Comparison of ENCODE assay signal across 2 cellular contexts in the genomic region with DNA sequence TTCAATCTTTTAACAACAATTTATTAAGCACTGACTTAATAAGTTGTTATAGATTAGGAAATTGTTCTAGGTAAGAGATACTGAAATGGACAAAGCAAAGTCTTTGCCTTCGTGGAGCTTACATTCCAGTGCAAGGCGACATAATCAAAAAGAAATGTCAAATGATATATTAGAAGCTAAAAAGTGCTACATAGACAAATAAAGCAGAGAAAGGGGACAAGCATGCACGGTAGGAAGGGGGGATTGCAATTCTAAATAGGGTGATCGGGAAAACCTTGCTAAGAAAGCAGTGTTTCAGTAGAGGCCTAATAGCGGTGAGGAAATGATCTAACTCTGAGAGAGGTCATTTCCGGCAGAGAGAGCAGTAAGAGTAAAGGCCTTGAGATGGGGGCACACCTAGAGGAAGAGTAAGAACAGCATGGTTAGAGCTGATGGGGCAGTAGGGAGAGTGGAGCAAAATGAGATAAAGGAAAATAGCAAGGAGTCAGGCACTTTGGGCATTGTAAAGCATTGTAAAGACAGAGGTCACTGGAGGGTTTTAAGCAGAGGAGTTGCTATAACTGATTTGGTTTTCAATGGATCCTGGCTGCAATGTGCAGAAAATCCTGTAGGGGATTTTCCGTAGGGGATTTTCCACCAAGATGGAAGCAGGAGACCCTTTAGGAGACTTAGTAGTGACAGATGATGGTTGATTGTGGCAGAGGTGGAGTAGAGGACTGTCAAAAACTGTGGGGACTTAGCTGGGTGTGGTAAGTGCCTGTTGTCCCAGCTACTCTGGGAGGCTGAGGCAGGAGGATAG.
TF ChIP-seq lines count a peak whose summit lies in the region.

No MANE protein-coding gene starts in this region.

TF ChIP-seq in HepG2, 621 proteins besides CTCF, POLR2A, EP300 and RAD21 (continued from another document):
- TF ChIP-seq REXO4 (CRISPR knock-in tag; IDR thresholded peaks at IDR 0.05; ENCODE audit: borderline replicate concordance) = no peak

TF ChIP-seq in WTC11, 78 proteins besides CTCF, POLR2A, EP300 and RAD21 (continued from another document):
- TF ChIP-seq, protein P1, sequence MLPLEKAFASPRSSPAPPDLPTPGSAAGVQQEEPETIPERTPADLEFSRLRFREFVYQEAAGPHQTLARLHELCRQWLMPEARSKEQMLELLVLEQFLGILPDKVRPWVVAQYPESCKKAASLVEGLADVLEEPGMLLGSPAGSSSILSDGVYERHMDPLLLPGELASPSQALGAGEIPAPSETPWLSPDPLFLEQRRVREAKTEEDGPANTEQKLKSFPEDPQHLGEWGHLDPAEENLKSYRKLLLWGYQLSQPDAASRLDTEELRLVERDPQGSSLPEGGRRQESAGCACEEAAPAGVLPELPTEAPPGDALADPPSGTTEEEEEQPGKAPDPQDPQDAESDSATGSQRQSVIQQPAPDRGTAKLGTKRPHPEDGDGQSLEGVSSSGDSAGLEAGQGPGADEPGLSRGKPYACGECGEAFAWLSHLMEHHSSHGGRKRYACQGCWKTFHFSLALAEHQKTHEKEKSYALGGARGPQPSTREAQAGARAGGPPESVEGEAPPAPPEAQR (CRISPR knock-in tag; IDR thresholded peaks at IDR 0.05) = no peak
- TF ChIP-seq, protein P2, sequence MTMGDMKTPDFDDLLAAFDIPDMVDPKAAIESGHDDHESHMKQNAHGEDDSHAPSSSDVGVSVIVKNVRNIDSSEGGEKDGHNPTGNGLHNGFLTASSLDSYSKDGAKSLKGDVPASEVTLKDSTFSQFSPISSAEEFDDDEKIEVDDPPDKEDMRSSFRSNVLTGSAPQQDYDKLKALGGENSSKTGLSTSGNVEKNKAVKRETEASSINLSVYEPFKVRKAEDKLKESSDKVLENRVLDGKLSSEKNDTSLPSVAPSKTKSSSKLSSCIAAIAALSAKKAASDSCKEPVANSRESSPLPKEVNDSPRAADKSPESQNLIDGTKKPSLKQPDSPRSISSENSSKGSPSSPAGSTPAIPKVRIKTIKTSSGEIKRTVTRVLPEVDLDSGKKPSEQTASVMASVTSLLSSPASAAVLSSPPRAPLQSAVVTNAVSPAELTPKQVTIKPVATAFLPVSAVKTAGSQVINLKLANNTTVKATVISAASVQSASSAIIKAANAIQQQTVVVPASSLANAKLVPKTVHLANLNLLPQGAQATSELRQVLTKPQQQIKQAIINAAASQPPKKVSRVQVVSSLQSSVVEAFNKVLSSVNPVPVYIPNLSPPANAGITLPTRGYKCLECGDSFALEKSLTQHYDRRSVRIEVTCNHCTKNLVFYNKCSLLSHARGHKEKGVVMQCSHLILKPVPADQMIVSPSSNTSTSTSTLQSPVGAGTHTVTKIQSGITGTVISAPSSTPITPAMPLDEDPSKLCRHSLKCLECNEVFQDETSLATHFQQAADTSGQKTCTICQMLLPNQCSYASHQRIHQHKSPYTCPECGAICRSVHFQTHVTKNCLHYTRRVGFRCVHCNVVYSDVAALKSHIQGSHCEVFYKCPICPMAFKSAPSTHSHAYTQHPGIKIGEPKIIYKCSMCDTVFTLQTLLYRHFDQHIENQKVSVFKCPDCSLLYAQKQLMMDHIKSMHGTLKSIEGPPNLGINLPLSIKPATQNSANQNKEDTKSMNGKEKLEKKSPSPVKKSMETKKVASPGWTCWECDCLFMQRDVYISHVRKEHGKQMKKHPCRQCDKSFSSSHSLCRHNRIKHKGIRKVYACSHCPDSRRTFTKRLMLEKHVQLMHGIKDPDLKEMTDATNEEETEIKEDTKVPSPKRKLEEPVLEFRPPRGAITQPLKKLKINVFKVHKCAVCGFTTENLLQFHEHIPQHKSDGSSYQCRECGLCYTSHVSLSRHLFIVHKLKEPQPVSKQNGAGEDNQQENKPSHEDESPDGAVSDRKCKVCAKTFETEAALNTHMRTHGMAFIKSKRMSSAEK (CRISPR knock-in tag; IDR thresholded peaks at IDR 0.05; ENCODE audit: borderline replicate concordance) = no peak
- TF ChIP-seq GABPB1 (CRISPR knock-in tag; IDR thresholded peaks at IDR 0.05) = no peak
- no peak for TF ChIP-seq FOXK1 (CRISPR knock-in tag; IDR thresholded peaks at IDR 0.05)
- TF ChIP-seq, protein P3, sequence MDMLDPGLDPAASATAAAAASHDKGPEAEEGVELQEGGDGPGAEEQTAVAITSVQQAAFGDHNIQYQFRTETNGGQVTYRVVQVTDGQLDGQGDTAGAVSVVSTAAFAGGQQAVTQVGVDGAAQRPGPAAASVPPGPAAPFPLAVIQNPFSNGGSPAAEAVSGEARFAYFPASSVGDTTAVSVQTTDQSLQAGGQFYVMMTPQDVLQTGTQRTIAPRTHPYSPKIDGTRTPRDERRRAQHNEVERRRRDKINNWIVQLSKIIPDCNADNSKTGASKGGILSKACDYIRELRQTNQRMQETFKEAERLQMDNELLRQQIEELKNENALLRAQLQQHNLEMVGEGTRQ (CRISPR knock-in tag; IDR thresholded peaks at IDR 0.05) = no peak
- TF ChIP-seq RORB (CRISPR knock-in tag; IDR thresholded peaks at IDR 0.05) = no peak
- TF ChIP-seq, protein P4, sequence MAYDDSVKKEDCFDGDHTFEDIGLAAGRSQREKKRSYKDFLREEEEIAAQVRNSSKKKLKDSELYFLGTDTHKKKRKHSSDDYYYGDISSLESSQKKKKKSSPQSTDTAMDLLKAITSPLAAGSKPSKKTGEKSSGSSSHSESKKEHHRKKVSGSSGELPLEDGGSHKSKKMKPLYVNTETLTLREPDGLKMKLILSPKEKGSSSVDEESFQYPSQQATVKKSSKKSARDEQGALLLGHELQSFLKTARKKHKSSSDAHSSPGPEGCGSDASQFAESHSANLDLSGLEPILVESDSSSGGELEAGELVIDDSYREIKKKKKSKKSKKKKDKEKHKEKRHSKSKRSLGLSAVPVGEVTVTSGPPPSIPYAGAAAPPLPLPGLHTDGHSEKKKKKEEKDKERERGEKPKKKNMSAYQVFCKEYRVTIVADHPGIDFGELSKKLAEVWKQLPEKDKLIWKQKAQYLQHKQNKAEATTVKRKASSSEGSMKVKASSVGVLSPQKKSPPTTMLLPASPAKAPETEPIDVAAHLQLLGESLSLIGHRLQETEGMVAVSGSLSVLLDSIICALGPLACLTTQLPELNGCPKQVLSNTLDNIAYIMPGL (CRISPR knock-in tag; IDR thresholded peaks at IDR 0.05) = no peak
- no peak for TF ChIP-seq NFE2L1 (CRISPR knock-in tag; IDR thresholded peaks at IDR 0.05)
- TF ChIP-seq, protein P5, sequence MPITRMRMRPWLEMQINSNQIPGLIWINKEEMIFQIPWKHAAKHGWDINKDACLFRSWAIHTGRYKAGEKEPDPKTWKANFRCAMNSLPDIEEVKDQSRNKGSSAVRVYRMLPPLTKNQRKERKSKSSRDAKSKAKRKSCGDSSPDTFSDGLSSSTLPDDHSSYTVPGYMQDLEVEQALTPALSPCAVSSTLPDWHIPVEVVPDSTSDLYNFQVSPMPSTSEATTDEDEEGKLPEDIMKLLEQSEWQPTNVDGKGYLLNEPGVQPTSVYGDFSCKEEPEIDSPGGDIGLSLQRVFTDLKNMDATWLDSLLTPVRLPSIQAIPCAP (CRISPR knock-in tag; IDR thresholded peaks at IDR 0.05) = no peak
- TF ChIP-seq, protein P6, sequence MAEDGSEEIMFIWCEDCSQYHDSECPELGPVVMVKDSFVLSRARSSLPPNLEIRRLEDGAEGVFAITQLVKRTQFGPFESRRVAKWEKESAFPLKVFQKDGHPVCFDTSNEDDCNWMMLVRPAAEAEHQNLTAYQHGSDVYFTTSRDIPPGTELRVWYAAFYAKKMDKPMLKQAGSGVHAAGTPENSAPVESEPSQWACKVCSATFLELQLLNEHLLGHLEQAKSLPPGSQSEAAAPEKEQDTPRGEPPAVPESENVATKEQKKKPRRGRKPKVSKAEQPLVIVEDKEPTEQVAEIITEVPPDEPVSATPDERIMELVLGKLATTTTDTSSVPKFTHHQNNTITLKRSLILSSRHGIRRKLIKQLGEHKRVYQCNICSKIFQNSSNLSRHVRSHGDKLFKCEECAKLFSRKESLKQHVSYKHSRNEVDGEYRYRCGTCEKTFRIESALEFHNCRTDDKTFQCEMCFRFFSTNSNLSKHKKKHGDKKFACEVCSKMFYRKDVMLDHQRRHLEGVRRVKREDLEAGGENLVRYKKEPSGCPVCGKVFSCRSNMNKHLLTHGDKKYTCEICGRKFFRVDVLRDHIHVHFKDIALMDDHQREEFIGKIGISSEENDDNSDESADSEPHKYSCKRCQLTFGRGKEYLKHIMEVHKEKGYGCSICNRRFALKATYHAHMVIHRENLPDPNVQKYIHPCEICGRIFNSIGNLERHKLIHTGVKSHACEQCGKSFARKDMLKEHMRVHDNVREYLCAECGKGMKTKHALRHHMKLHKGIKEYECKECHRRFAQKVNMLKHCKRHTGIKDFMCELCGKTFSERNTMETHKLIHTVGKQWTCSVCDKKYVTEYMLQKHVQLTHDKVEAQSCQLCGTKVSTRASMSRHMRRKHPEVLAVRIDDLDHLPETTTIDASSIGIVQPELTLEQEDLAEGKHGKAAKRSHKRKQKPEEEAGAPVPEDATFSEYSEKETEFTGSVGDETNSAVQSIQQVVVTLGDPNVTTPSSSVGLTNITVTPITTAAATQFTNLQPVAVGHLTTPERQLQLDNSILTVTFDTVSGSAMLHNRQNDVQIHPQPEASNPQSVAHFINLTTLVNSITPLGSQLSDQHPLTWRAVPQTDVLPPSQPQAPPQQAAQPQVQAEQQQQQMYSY (CRISPR knock-in tag; IDR thresholded peaks at IDR 0.05) = no peak
- TF ChIP-seq TEAD1 (CRISPR knock-in tag; IDR thresholded peaks at IDR 0.05) = no peak
- TF ChIP-seq GTF2I (CRISPR knock-in tag; conservative IDR thresholded peaks at IDR 0.05) = no peak
- TF ChIP-seq, protein P7, sequence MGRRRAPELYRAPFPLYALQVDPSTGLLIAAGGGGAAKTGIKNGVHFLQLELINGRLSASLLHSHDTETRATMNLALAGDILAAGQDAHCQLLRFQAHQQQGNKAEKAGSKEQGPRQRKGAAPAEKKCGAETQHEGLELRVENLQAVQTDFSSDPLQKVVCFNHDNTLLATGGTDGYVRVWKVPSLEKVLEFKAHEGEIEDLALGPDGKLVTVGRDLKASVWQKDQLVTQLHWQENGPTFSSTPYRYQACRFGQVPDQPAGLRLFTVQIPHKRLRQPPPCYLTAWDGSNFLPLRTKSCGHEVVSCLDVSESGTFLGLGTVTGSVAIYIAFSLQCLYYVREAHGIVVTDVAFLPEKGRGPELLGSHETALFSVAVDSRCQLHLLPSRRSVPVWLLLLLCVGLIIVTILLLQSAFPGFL (CRISPR knock-in tag; IDR thresholded peaks at IDR 0.05; ENCODE audit: borderline replicate concordance) = no peak
- TF ChIP-seq NR3C1 (CRISPR knock-in tag; conservative IDR thresholded peaks at IDR 0.05; ENCODE audit: low read depth) = no peak
- no peak for TF ChIP-seq JAZF1 (CRISPR knock-in tag; IDR thresholded peaks at IDR 0.05)
